In genomic region chr6:160007118-160007517, GRCh38 we compare ENCODE assay signal across 14 cellular contexts.
"Had no signal": no experiment of that assay in that cellular context is flagged by ENCODE, and none has a peak within 500 bp of the region (broad histone marks: within the 10 kb centered on the region; RNA-seq: fewer than 3 reads in every experiment).

No MANE protein-coding gene starts in this region.

- H3K9me3 ChIP-seq: esophagus muscularis mucosa, psoas muscle, transverse colon, vagina had no signal

- DNase-seq: activated CD4-positive, alpha-beta memory T cell treated with anti-CD3 and anti-CD28 coated beads for 36 hours; activated CD4-positive, alpha-beta T cell treated with anti-CD3 and anti-CD28 coated beads for 4 hours; activated naive CD4-positive, alpha-beta T cell treated with anti-CD3 and anti-CD28 coated beads for 36 hours; activated T-cell treated with anti-CD3 and anti-CD28 coated beads for 4 hours; aorta; effector CD8-positive, alpha-beta T cell; psoas muscle; right cardiac atrium; stimulated activated CD4-positive, alpha-beta T cell treated with anti-CD3 and anti-CD28 coated beads, Interleukin-2, amount 100 ng/mL, for 24 hours; transverse colon had no signal

- H3K9ac ChIP-seq: neural progenitor cell had no signal

- H3K27me3 ChIP-seq: esophagus muscularis mucosa, neural progenitor cell, transverse colon, vagina had no signal

- H3K4me2 ChIP-seq: neural progenitor cell had no signal

- H2AFZ ChIP-seq: neural progenitor cell had no signal

- H3K4me3 ChIP-seq: esophagus muscularis mucosa, lung, neural progenitor cell, psoas muscle, transverse colon, vagina had no signal

- H3K4me1 ChIP-seq: neural progenitor cell had no signal

- H3K27ac ChIP-seq: esophagus muscularis mucosa, neural progenitor cell, psoas muscle, transverse colon had no signal
